1 cellular context compared by ENCODE assay signal in the genomic region with DNA sequence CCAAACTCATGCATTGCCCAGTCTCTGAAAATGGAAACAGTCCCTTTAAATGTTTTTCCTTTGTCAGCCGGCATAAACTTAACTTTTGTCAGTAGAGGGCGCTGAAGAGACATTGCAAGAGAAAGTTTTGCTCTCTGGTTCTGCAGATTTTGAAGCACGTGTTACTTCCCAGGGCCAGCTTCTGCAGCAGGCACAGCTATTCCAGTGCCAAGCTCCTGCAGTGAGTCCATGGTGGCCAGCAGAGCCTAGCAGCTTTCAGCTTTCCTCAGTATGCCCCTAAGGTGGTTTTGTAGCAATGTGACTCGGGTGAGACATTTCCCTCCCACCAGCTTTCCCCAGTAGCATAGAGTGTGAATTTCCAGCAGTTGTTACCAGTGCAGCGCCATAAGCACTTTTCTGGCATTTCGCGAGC.
TF ChIP-seq lines count a peak whose summit lies in the region.

No MANE protein-coding gene starts in this region.

TF ChIP-seq in IMR-90, 13 proteins besides CTCF, POLR2A, EP300 and RAD21 (continued from another document):
- TF ChIP-seq BHLHE40 (IDR thresholded peaks at IDR 0.05; ENCODE audit: low read depth, low read length) (no peak; the same call in 1 of the 2 replicates), MXI1 (IDR thresholded peaks at IDR 0.05; ENCODE audit: borderline replicate concordance, low read depth, low read length) (peak; percentile 55; the same call in 1 of the 2 replicates), RFX5 (IDR thresholded peaks at IDR 0.05; ENCODE audit: low read depth, low read length) (no peak), NFE2L2 (IDR thresholded peaks at IDR 0.05; ENCODE audit: low read depth, low read length) (no peak), MAFK (IDR thresholded peaks at IDR 0.05; ENCODE audit: low read depth, low read length) (no peak), RCOR1 (IDR thresholded peaks at IDR 0.05; ENCODE audit: insufficient replicate concordance, low read length) (no peak)
- TF ChIP-seq, protein P1, sequence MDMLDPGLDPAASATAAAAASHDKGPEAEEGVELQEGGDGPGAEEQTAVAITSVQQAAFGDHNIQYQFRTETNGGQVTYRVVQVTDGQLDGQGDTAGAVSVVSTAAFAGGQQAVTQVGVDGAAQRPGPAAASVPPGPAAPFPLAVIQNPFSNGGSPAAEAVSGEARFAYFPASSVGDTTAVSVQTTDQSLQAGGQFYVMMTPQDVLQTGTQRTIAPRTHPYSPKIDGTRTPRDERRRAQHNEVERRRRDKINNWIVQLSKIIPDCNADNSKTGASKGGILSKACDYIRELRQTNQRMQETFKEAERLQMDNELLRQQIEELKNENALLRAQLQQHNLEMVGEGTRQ (IDR thresholded peaks at IDR 0.05; ENCODE audit: low read depth, low read length): 0 out of 2 replicates have a peak, but pooled peaks have one; percentile 10
